ENCODE assay signal across 9 cellular contexts in genomic region chr1:207455183-207455754, GRCh38. TPM values are rescaled to one million over a fixed set of nuclear protein-coding genes. Genes with fewer than 3 reads are reported as not detected.
DNase-seq lines count a peak whose midpoint lies in the region; ATAC-seq, FAIRE-seq and TF ChIP-seq lines count a peak whose summit lies in the region.
"Had no signal": no experiment of that assay in that cellular context is flagged by ENCODE, and none has a peak within 500 bp of the region (broad histone marks: within the 10 kb centered on the region; RNA-seq: fewer than 3 reads in every experiment).

No MANE protein-coding gene starts in this region.

- peaks cover 30% of the 10 kb centered on the region for H3K27me3 Mint-ChIP-seq in H9 (ENCODE audit: low read depth)
- peaks cover 9% of the 10 kb centered on the region for H3K27me3 Mint-ChIP-seq in activated naive CD8-positive, alpha-beta T cell treated with anti-CD3 and anti-CD28 coated beads, Interleukin-2, amount 50 U/mL, for 24 hours
- H3K27me3 Mint-ChIP-seq in neural crest cell (ENCODE audit: low read depth): peaks cover 35% of the 10 kb centered on the region

- H3K4me1 Mint-ChIP-seq in H9 (peaks cover 0 to 3% of the 10 kb centered on the region in 2 experiments; a peak in 2 of 4 replicates), neural crest cell (peaks cover 4% of the 10 kb centered on the region)
- H3K4me1 Mint-ChIP-seq in activated naive CD8-positive, alpha-beta T cell treated with anti-CD3 and anti-CD28 coated beads, Interleukin-2, amount 50 U/mL, for 24 hours: peaks cover 24% of the 10 kb centered on the region

- peak overlapping the region; percentile 77 for H3K4me2 ChIP-seq in H9 (ENCODE audit: insufficient read depth, insufficient read length, low read length)

- peak; percentile 85 for FAIRE-seq in GM12892 (lab: Jason Lieb, UNC)

- H3K18ac ChIP-seq in H9 (ENCODE audit: insufficient read length, low read depth, low read length): no peak overlapping the region

- no peak for TF ChIP-seq POLR2A in GM12892 (IDR thresholded peaks at IDR 0.05; ENCODE audit: low read depth, low read length)

- H2AFZ ChIP-seq in H9 (ENCODE audit: low read length): no peak overlapping the region

- H3K4ac ChIP-seq in H9 (ENCODE audit: low read depth, low read length): no peak overlapping the region

- H4K8ac ChIP-seq in H9 (replicated peaks; ENCODE audit: insufficient read length, low read depth, low read length): no peak overlapping the region

- no peak overlapping the region for H2BK12ac ChIP-seq in H9 (ENCODE audit: insufficient read length, low read depth, low read length)

- H3K27ac Mint-ChIP-seq in H9 (no peak overlapping the region), neural crest cell (ENCODE audit: unreplicated experiment) (no peak overlapping the region)
- peak overlapping the region; percentile 45 for H3K27ac Mint-ChIP-seq in activated naive CD8-positive, alpha-beta T cell treated with anti-CD3 and anti-CD28 coated beads, Interleukin-2, amount 50 U/mL, for 24 hours
- H3K27ac Mint-ChIP-seq: dendritic cell treated with granulocyte-macrophage colony-stimulating factor and Interleukin-4, amounts not matched to agents 40 ng/mL and 50 ng/mL, for 4 days had no signal

- H3K23me2 ChIP-seq in H9 (ENCODE audit: insufficient read length, low read depth, low read length, poor library complexity, severe bottlenecking): peaks cover 7% of the 10 kb centered on the region

- no peak overlapping the region for H3K56ac ChIP-seq in H9 (ENCODE audit: insufficient read length, low read depth, low read length)

- H3K23ac ChIP-seq in H9 (ENCODE audit: insufficient read length, low read depth, low read length): no peak overlapping the region

- H3K9ac ChIP-seq in H9 (ENCODE audit: extremely low read depth, insufficient read length, low read length): no peak overlapping the region

- peak; percentile 29 for ATAC-seq in activated naive CD8-positive, alpha-beta T cell treated with anti-CD3 and anti-CD28 coated beads, Interleukin-2, amount 50 U/mL, for 24 hours
- ATAC-seq in HG02970 (IDR thresholded peaks at IDR 0.05; ENCODE audit: low FRiP score, unreplicated experiment): no peak

- H3K4me3 Mint-ChIP-seq in H9: peak overlapping the region; percentile 18 to 78; a peak in 4 of 5 replicates
- peak overlapping the region; percentile 68 for H3K4me3 Mint-ChIP-seq in activated naive CD8-positive, alpha-beta T cell treated with anti-CD3 and anti-CD28 coated beads, Interleukin-2, amount 50 U/mL, for 24 hours
- H3K4me3 Mint-ChIP-seq in neural crest cell: peak overlapping the region; percentile 8

- H3K9me3 Mint-ChIP-seq in H9 (no peaks in the 10 kb centered on the region), neural crest cell (no peaks in the 10 kb centered on the region)
- no peaks in the 10 kb centered on the region for H3K9me3 Mint-ChIP-seq in activated naive CD8-positive, alpha-beta T cell treated with anti-CD3 and anti-CD28 coated beads, Interleukin-2, amount 50 U/mL, for 24 hours
- H3K9me3 Mint-ChIP-seq: dendritic cell treated with granulocyte-macrophage colony-stimulating factor and Interleukin-4, amounts not matched to agents 40 ng/mL and 50 ng/mL, for 4 days had no signal

- no peak overlapping the region for H2BK20ac ChIP-seq in H9 (ENCODE audit: low read depth, low read length, poor library complexity, severe bottlenecking)

- H4K20me1 ChIP-seq in H9 (ENCODE audit: control insufficient read depth, insufficient read depth, insufficient read length): no peaks in the 10 kb centered on the region

- no peak overlapping the region for H3T11ph ChIP-seq in H9 (ENCODE audit: low read length)

- no peak overlapping the region for H2BK5ac ChIP-seq in H9 (ENCODE audit: insufficient read length, low read length)

- no peaks in the 10 kb centered on the region for H3K9me3 ChIP-seq in H9 (ENCODE audit: control insufficient read depth, low read depth, low read length)

- DNase-seq in GM12892 (ENCODE audit: insufficient read length) (no peak), H9 (no peak), neural crest cell (ENCODE audit: low read depth, low spot score) (no peak), DMS114 treated with DMSO at 0.1 percent for 48 hours (lab: John Stamatoyannopoulos, UW; ENCODE audit: unreplicated experiment) (no peak), cerebellum (ENCODE audit: low spot score) (no peak)
- DNase-seq in activated naive CD8-positive, alpha-beta T cell treated with anti-CD3 and anti-CD28 coated beads, Interleukin-2, amount 50 U/mL, for 24 hours: no peak

- no peak overlapping the region for H4K91ac ChIP-seq in H9 (ENCODE audit: insufficient read length, low read depth, low read length)

- H2BK15ac ChIP-seq in H9 (ENCODE audit: low read depth, low read length): no peak overlapping the region

- no CpG with 5 or more reads among the region's 6 CpGs for WGBS in H9 (ENCODE audit: extremely low coverage, insufficient read length, low lambda C conversion rate)

- H2AK5ac ChIP-seq in H9 (ENCODE audit: insufficient read length, low read length): no peak overlapping the region

- TF ChIP-seq CTCF in H9 (conservative IDR thresholded peaks at IDR 0.05): no peak
- TF ChIP-seq CTCF in neural crest cell (conservative IDR thresholded peaks at IDR 0.05): no peak

- no peaks in the 10 kb centered on the region for H3K36me3 Mint-ChIP-seq in H9 (ENCODE audit: insufficient read depth in 1 of 3, low read depth in 3 of 3)
- H3K36me3 Mint-ChIP-seq in activated naive CD8-positive, alpha-beta T cell treated with anti-CD3 and anti-CD28 coated beads, Interleukin-2, amount 50 U/mL, for 24 hours (ENCODE audit: low read depth): no peaks in the 10 kb centered on the region
- H3K36me3 Mint-ChIP-seq in neural crest cell (ENCODE audit: low read depth): no peaks in the 10 kb centered on the region

- H3K27ac ChIP-seq in H9 (ENCODE audit: insufficient read length, low read depth, low read length): no peak overlapping the region

- no peak overlapping the region for H4K5ac ChIP-seq in H9 (ENCODE audit: insufficient read length, low read depth, low read length)

- H3K14ac ChIP-seq in H9 (ENCODE audit: insufficient read depth, low read length): no peak overlapping the region

- no peaks in the 10 kb centered on the region for H3K79me1 ChIP-seq in H9 (ENCODE audit: insufficient read depth, low read depth, low read length, poor library complexity, severe bottlenecking)

- no peak overlapping the region for H2BK120ac ChIP-seq in H9 (ENCODE audit: low read depth, low read length, poor library complexity, severe bottlenecking)

- H3K79me2 ChIP-seq in H9 (ENCODE audit: insufficient read depth, low read length): no peaks in the 10 kb centered on the region

- peaks cover 4% of the 10 kb centered on the region; the same call in 1 of the 2 replicates for H3K27me3 ChIP-seq in H9 (ENCODE audit: insufficient read depth, low read length)

- 0 out of 2 replicates have a peak, but pooled peaks cover 2% of the 10 kb centered on the region for H3K4me1 ChIP-seq in H9 (ENCODE audit: insufficient read depth, low read length)

RNA-seq across cellular contexts. Expression of gene CR2, which starts 1.1 kb away (rescaled TPM):
- 90.6 TPM for polyA plus RNA-seq in GM12892 (2012; ENCODE audit: missing spikeins)
- total RNA-seq in H9 (2021) (1.3 and 1.8 TPM in 2 replicates), neural crest cell (not detected in 2 replicates), cerebellum (not detected)
- total RNA-seq: M059J had no signal

RNA-seq across cellular contexts. Expression of gene CR1, which starts 40.7 kb away (rescaled TPM):
- 7.8 TPM for polyA plus RNA-seq in GM12892 (2012; ENCODE audit: missing spikeins)
- 0.02 and 0.04 TPM in 2 replicates for total RNA-seq in H9 (2021)
- total RNA-seq in neural crest cell: not detected in 2 replicates
- 0.91 TPM for total RNA-seq in cerebellum
- total RNA-seq: M059J had no signal

Comparison
In these comparisons a context has a peak if more than half of its experiments do, and no peak if none do; other contexts are left out.
1. H3K4me3 Mint-ChIP-seq: peak in every context shown above with its lines; median percentile 68 in activated naive CD8-positive, alpha-beta T cell treated with anti-CD3 and anti-CD28 coated beads, Interleukin-2, amount 50 U/mL, for 24 hours; 48 in H9; 8 in neural crest cell.